Comparison of ENCODE assay signal across 9 cellular contexts in the genomic region with DNA sequence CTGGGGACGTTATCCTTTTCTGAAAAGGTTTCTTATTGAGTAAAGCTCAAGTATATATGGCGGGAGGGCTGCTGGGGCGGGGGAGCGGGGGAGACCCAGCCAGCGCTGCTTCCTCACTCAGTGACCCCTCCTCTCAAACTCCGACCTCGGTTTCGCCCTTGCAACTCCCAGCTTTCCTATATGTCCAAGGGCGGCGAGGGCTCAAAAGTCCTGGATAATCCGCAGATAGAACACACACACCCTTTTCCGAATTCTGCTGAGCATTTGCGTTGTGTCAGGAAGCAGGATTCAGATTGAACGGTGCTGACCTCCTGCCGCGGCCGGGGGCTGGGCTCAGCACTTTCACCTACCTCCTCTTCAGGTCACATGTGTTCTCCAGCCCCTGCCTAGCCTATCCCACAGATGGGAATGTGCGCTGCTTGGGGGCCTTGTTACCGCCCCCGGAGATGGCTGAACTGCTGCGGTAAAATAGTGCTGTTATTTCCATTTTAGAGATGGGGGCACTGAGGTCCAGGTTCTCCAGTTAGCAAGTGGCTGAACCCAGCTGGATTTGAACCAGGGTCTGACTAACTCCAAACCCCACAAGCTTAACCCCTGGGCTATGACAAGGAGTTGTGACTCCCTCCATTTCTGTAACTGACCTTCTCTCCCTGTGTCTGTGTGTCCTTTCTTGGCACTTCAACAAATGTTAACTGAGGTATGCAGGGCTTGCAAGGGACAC. TPM values are rescaled to one million over a fixed set of nuclear protein-coding genes. Genes with fewer than 3 reads are reported as not detected.
A peak's percentile ranks its signal among the peaks of the same experiment; 100 is the strongest.
DNase-seq lines count a peak whose midpoint lies in the region; ATAC-seq and TF ChIP-seq lines count a peak whose summit lies in the region.
"Had no signal": no experiment of that assay in that cellular context is flagged by ENCODE, and none has a peak within 500 bp of the region (broad histone marks: within the 10 kb centered on the region; RNA-seq: fewer than 3 reads in every experiment).

No MANE protein-coding gene starts in this region.

- H3K27ac Mint-ChIP-seq in CD4-positive, alpha-beta T cell, result peak overlapping the region; percentile 87
- H3K27ac Mint-ChIP-seq in natural killer cell treated with Interleukin-12 subunit alpha and Interleukin-12 subunit beta and Interleukin-15 and Interleukin-18, amount 100 ng/mL, for 72 hours, result no peak overlapping the region

- no peaks in the 10 kb centered on the region for H3K27me3 Mint-ChIP-seq in CD4-positive, alpha-beta T cell
- no peaks in the 10 kb centered on the region for H3K27me3 Mint-ChIP-seq in natural killer cell treated with Interleukin-12 subunit alpha and Interleukin-12 subunit beta and Interleukin-15 and Interleukin-18, amount 100 ng/mL, for 72 hours

- peaks cover 8% of the 10 kb centered on the region for H3K36me3 Mint-ChIP-seq in CD4-positive, alpha-beta T cell (ENCODE audit: low read depth)
- H3K36me3 Mint-ChIP-seq in natural killer cell treated with Interleukin-12 subunit alpha and Interleukin-12 subunit beta and Interleukin-15 and Interleukin-18, amount 100 ng/mL, for 72 hours, result no peaks in the 10 kb centered on the region

- TF ChIP-seq CTCF in CD4-positive, alpha-beta T cell (IDR thresholded peaks at IDR 0.05), result no peak
- no peak for TF ChIP-seq CTCF in choroid plexus epithelial cell (conservative IDR thresholded peaks at IDR 0.05; ENCODE audit: low read depth, low read length)

- CTCF ChIA-PET in CD4-positive, alpha-beta T cell (lab: Charles Lee), result interaction anchor here (0.9 to 11.0 kb wide), 15 partner anchors 8 to 308 kb away, joined by 3 to 72 read pairs (median 5); partner anchors contain the start of genes FAM76A and MAP3K6

- no peaks in the 10 kb centered on the region for H3K9me3 Mint-ChIP-seq in CD4-positive, alpha-beta T cell
- no peaks in the 10 kb centered on the region for H3K9me3 Mint-ChIP-seq in natural killer cell treated with Interleukin-12 subunit alpha and Interleukin-12 subunit beta and Interleukin-15 and Interleukin-18, amount 100 ng/mL, for 72 hours

- no peak for ATAC-seq in CD4-positive, alpha-beta T cell (ENCODE audit: poor library complexity)
- no peak for ATAC-seq in natural killer cell treated with Interleukin-12 subunit alpha and Interleukin-12 subunit beta and Interleukin-15 and Interleukin-18, amount 100 ng/mL, for 72 hours
- no peak for ATAC-seq in GM18519 (IDR thresholded peaks at IDR 0.05; ENCODE audit: low FRiP score, unreplicated experiment)

- peak overlapping the region; percentile 82 for H3K4me3 ChIP-seq in Jurkat, Clone E6-1 (ENCODE audit: low read length)
- peak overlapping the region; percentile 86 for H3K4me3 ChIP-seq in choroid plexus epithelial cell (ENCODE audit: low read depth, low read length)

- intact Hi-C loops in CD4-positive, alpha-beta T cell (cut with DNase I, micrococcal nuclease), result loop anchor here (1.0 to 5.0 kb wide), 5 partner anchors 36 to 202 kb away; no protein-coding TSS in a partner anchor

- H3K27me3 ChIP-seq in CD4-positive, alpha-beta T cell (ENCODE audit: control insufficient read depth, insufficient read depth, low read length), result no peaks in the 10 kb centered on the region

- H3K4me1 Mint-ChIP-seq in CD4-positive, alpha-beta T cell (ENCODE audit: low read depth), result peaks cover 49% of the 10 kb centered on the region
- H3K4me1 Mint-ChIP-seq in natural killer cell treated with Interleukin-12 subunit alpha and Interleukin-12 subunit beta and Interleukin-15 and Interleukin-18, amount 100 ng/mL, for 72 hours (ENCODE audit: low read depth in 2 of 2), result peaks cover 40 to 54% of the 10 kb centered on the region in 2 donors

- DNase-seq in CD4-positive, alpha-beta T cell, result no peak
- no peak for DNase-seq in Jurkat, Clone E6-1 (ENCODE audit: low read depth, low spot score)
- DNase-seq in choroid plexus epithelial cell (ENCODE audit: low read depth), result no peak
- DNase-seq in natural killer cell treated with Interleukin-12 subunit alpha and Interleukin-12 subunit beta and Interleukin-15 and Interleukin-18, amount 100 ng/mL, for 72 hours (ENCODE audit: low spot score), result no peak
- DNase-seq in stimulated activated CD4-positive, alpha-beta T cell treated with anti-CD3 and anti-CD28 coated beads, Interleukin-2, amount 100 ng/mL, for 24 hours, result no peak
- DNase-seq in putamen (ENCODE audit: low spot score), result no peak
- DNase-seq in superior temporal gyrus (ENCODE audit: extremely low spot score), result no peak
- DNase-seq: cortex of kidney had no signal

- POLR2A ChIA-PET in CD4-positive, alpha-beta T cell (lab: Charles Lee), result interaction anchor here (0.8 to 6.1 kb wide), 15 partner anchors 10 to 247 kb away, joined by 3 to 51 read pairs (median 5); partner anchors contain the start of gene IFI6

- H3K27ac ChIP-seq in CD4-positive, alpha-beta T cell (ENCODE audit: low read depth, low read length), result no peak overlapping the region

- peak overlapping the region; percentile 96 for H3K4me3 Mint-ChIP-seq in CD4-positive, alpha-beta T cell
- H3K4me3 Mint-ChIP-seq in natural killer cell treated with Interleukin-12 subunit alpha and Interleukin-12 subunit beta and Interleukin-15 and Interleukin-18, amount 100 ng/mL, for 72 hours, result peak overlapping the region; percentile 94

- no peaks in the 10 kb centered on the region for H3K9me3 ChIP-seq in CD4-positive, alpha-beta T cell (ENCODE audit: control insufficient read depth, low read length)

RNA-seq across cellular contexts. Expression of gene AHDC1, which starts 0.8 kb away (rescaled TPM):
- 10 to 100 TPM; 20.8 to 22.9 TPM for total RNA-seq in CD4-positive, alpha-beta T cell
- polyA plus RNA-seq in Jurkat, Clone E6-1 (2012; ENCODE audit: insufficient read depth, insufficient read length), result 14.8 TPM
- total RNA-seq in natural killer cell treated with Interleukin-12 subunit alpha and Interleukin-12 subunit beta and Interleukin-15 and Interleukin-18, amount 100 ng/mL, for 72 hours, result 10 to 100 TPM; 38.8 to 42.9 TPM

RNA-seq across cellular contexts. Expression of gene FGR, which starts 30.2 kb away (rescaled TPM):
- total RNA-seq in CD4-positive, alpha-beta T cell, result 1 to 10 TPM; 3.0 to 3.2 TPM
- 0.49 TPM for polyA plus RNA-seq in Jurkat, Clone E6-1 (2012; ENCODE audit: insufficient read depth, insufficient read length)
- total RNA-seq in natural killer cell treated with Interleukin-12 subunit alpha and Interleukin-12 subunit beta and Interleukin-15 and Interleukin-18, amount 100 ng/mL, for 72 hours, result 10 to 100 TPM; 14.2 to 60.0 TPM
